In the genomic region with DNA sequence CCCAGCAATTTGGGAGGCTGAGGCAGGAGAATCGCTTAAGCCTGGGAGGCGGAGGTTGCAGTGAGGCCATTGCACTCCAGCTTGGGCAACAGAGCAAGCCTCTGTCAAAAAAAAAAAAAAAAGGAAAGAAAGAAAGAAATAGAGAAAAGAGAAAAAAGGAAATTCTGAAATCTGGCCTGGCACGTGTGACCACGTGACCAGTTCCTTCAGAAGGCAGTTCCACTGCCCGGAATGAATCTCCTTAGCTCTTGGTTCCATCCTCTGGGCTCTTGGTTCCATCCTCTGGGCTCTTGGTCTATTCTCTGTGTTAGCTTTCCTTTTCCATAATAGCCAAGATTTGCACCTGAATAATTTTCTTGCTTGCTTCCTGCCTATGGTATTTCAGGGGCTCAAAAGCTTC, we compare ENCODE assay signal across 30 cellular contexts.
"Had no signal": no experiment of that assay in that cellular context is flagged by ENCODE, and none has a peak within 500 bp of the region (broad histone marks: within the 10 kb centered on the region; RNA-seq: fewer than 3 reads in every experiment).

No MANE protein-coding gene starts in this region.

- H3K27ac ChIP-seq: adrenal gland, body of pancreas, colonic mucosa, esophagus muscularis mucosa, foreskin keratinocyte, gastrocnemius medialis, heart left ventricle, WERI-Rb-1 had no signal

- H3K4me1 ChIP-seq: body of pancreas, colonic mucosa, foreskin keratinocyte had no signal

- ATAC-seq: activated CD4-positive, CD25-positive, alpha-beta regulatory T cell treated with anti-CD3 and anti-CD28 coated beads, Interleukin-2, amount 50 U/mL, for 24 hours; activated CD8-positive, alpha-beta memory T cell treated with anti-CD3 and anti-CD28 coated beads, Interleukin-2, amount 10 ng/mL, durations not matched to agents 7 days and 5 days; activated CD8-positive, alpha-beta T cell treated with anti-CD3 and anti-CD28 coated beads, Interleukin-2, amount 10 ng/mL, durations not matched to agents 7 days and 5 days; activated naive CD8-positive, alpha-beta T cell treated with anti-CD3 and anti-CD28 coated beads, Interleukin-2, amount 50 U/mL, for 24 hours; body of pancreas; effector memory CD8-positive, alpha-beta T cell; foreskin keratinocyte; gastrocnemius medialis; heart left ventricle; T-helper 17 cell had no signal

- H3K4me3 ChIP-seq: adrenal gland, body of pancreas, colonic mucosa, esophagus muscularis mucosa, gastrocnemius medialis, heart left ventricle had no signal

- H3K9me3 ChIP-seq: adrenal gland, body of pancreas, colonic mucosa, esophagus muscularis mucosa, gastrocnemius medialis had no signal

- H3K27me3 ChIP-seq: body of pancreas had no signal

- DNase-seq: activated B cell treated with CpG ODN at 0.5 μM for 24 hours; activated CD4-positive, alpha-beta memory T cell treated with anti-CD3 and anti-CD28 coated beads for 36 hours; activated CD4-positive, alpha-beta T cell treated with anti-CD3 and anti-CD28 coated beads, Interleukin-2, amount 10 ng/mL, durations not matched to agents 24 days and 14 days; activated CD8-positive, alpha-beta memory T cell treated with anti-CD3 and anti-CD28 coated beads, Interleukin-2, amount 10 ng/mL, durations not matched to agents 7 days and 5 days; activated CD8-positive, alpha-beta memory T cell treated with anti-CD3 and anti-CD28 coated beads, Interleukin-2, amount 50 U/mL, for 4 hours; activated CD8-positive, alpha-beta T cell treated with anti-CD3 and anti-CD28 coated beads, Interleukin-2, amount 10 ng/mL, durations not matched to agents 7 days and 5 days; activated effector memory CD4-positive, alpha-beta T cell treated with anti-CD3 and anti-CD28 coated beads, Interleukin-2, amount 50 U/mL, for 16 hours; activated naive CD4-positive, alpha-beta T cell treated with anti-CD3 and anti-CD28 coated beads for 36 hours; activated naive CD8-positive, alpha-beta T cell treated with anti-CD3 and anti-CD28 coated beads for 36 hours; activated naive CD8-positive, alpha-beta T cell treated with anti-CD3 and anti-CD28 coated beads, Interleukin-2, amount 50 U/mL, for 24 hours; activated T-cell treated with anti-CD3 and anti-CD28 coated beads, Interleukin-2, amount 50 U/mL, for 1 hour; activated T-cell treated with anti-CD3 and anti-CD28 coated beads, Interleukin-2, amount 50 U/mL, for 48 hours; adrenal gland; amygdala; aorta; body of pancreas; central memory CD4-positive, alpha-beta T cell; cerebellar nuclear complex; colonic mucosa; effector memory CD8-positive, alpha-beta T cell; erythroblast; foreskin keratinocyte; gastrocnemius medialis; glutamatergic neuron; heart left ventricle; T-helper 17 cell; T1000; WERI-Rb-1 had no signal

- H3K36me3 ChIP-seq: adrenal gland, colonic mucosa, esophagus muscularis mucosa, gastrocnemius medialis, heart left ventricle, WERI-Rb-1 had no signal
